8 cellular contexts compared by ENCODE assay signal in the genomic region with DNA sequence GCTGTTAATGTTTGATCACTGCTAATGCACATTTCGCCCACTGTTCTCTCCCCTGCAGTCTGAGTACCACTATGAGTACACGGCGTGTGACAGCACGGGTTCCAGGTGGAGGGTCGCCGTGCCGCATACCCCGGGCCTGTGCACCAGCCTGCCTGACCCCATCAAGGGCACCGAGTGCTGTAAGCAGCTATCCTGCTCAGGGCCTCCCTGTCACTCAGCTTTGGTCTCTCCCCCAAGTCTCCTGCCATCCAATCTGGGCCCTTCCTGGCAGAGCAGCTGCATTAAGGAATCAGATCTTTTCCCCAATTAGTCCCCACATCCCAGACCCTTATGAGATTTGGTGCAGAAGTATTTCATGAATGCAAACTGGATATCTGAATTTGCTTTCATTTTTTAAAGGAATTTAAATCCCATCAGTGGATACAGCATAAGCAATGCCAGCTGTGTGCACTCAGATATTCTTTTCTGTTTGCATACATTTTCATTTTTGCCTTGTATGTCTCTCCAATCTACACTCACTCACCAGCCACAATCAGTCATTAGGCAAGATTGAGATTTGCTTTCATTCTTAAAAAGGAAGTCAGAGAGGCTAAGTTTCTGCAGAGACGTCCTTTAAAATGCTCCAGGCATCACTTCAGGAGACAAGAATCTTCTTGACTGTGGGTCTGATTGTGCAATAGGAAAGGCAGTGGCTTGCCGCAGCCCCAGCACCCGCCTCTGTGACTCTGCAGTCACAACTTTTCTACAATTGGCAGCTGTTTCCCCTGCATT. TPM values are rescaled to one million over a fixed set of nuclear protein-coding genes. Genes with fewer than 3 reads are reported as not detected.
DNase-seq lines count a peak whose midpoint lies in the region; ATAC-seq, FAIRE-seq and TF ChIP-seq lines count a peak whose summit lies in the region.

No MANE protein-coding gene starts in this region.

- 0% methylated on average over 3 of the region's 12 CpGs for WGBS in HepG2 (ENCODE audit: low lambda C conversion rate)
- WGBS in testis, 2 donors, result 61 to 63% methylated on average over 12 of the region's 12 CpGs

- peaks cover 31% of the 10 kb centered on the region for H3K4me1 Mint-ChIP-seq in brain

- no TSS peak for BruUV-seq in HepG2 (replicated peaks; lab: Mats Ljungman, UMichigan)

- peaks cover 12% of the 10 kb centered on the region for H3K36me3 Mint-ChIP-seq in brain

- DNase-seq in GM10248 (ENCODE audit: extremely low spot score), result peak; percentile 45
- peak; percentile 60 for DNase-seq in HCEC 1CT
- DNase-seq in NT2/D1 (ENCODE audit: low read depth, low spot score), result no peak
- no peak for DNase-seq in HepG2 (ENCODE audit: low spot score)
- DNase-seq in testis, result peak; percentile 27
- DNase-seq in NCI-H1930 (lab: John Stamatoyannopoulos, UW), result no peak

- no peak overlapping the region for H3K27ac ChIP-seq in HepG2 (ENCODE audit: extremely low read length, insufficient read depth, low read length)
- H3K27ac ChIP-seq in testis, result no peak overlapping the region

- no peaks in the 10 kb centered on the region for H3K27me3 Mint-ChIP-seq in brain

- TF ChIP-seq EP300 in HepG2 (IDR thresholded peaks at IDR 0.05; ENCODE audit: low read depth in 2 of 2, low read length in 2 of 2), result no peak
- TF ChIP-seq EP300 in HepG2 (CRISPR knock-in tag; IDR thresholded peaks at IDR 0.05; ENCODE audit: borderline replicate concordance), result no peak

- peak overlapping the region; percentile 19; the same call in 1 of the 2 replicates for H3K4me2 ChIP-seq in HepG2 (ENCODE audit: low read depth, low read length)

- H3K27ac Mint-ChIP-seq in brain, result peak overlapping the region; percentile 28 to 91 (median 63)

- TF ChIP-seq RAD21 in HepG2 (CRISPR knock-in tag; IDR thresholded peaks at IDR 0.05), result no peak

- no peaks in the 10 kb centered on the region for H3K36me3 ChIP-seq in NT2/D1 (ENCODE audit: insufficient read depth, insufficient read length, low read length)
- H3K36me3 ChIP-seq in HepG2 (replicated peaks in 1 of 2; ENCODE audit: control insufficient read depth in 1 of 2, insufficient read depth in 2 of 2, low read length in 2 of 2), result no peaks in the 10 kb centered on the region
- H3K36me3 ChIP-seq in testis (ENCODE audit: low read depth, missing control alignments), result no peaks in the 10 kb centered on the region

- H3K4me1 ChIP-seq in NT2/D1 (ENCODE audit: insufficient read depth, insufficient read length) (peaks cover 9% of the 10 kb centered on the region), HepG2 (ENCODE audit: insufficient read depth, low read length) (peaks cover 55% of the 10 kb centered on the region), testis (no peaks in the 10 kb centered on the region)

- no peak for TF ChIP-seq CTCF in GM10248 (IDR thresholded peaks at IDR 0.05; ENCODE audit: control extremely low read depth, extremely low read depth, low read depth, missing control alignments)
- TF ChIP-seq CTCF in brain (conservative IDR thresholded peaks at IDR 0.05), result no peak
- no peak for TF ChIP-seq CTCF in HepG2 (CRISPR knock-in tag; IDR thresholded peaks at IDR 0.05)
- TF ChIP-seq CTCF in testis (IDR thresholded peaks at IDR 0.05), result no peak

- H3K4me3 Mint-ChIP-seq in brain, result peak overlapping the region in 1 of 5 experiments; percentile 26

- FAIRE-seq in HepG2 (lab: Jason Lieb, UNC), result peak; percentile 40

- TF ChIP-seq POLR2A in HepG2 (IDR thresholded peaks at IDR 0.05; ENCODE audit: insufficient read depth in 1 of 2, low read depth in 2 of 2, low read length in 2 of 2) (no peak), testis (IDR thresholded peaks at IDR 0.05) (no peak)

- in situ Hi-C loops in HepG2 (cut with HindIII; ENCODE audit: extremely low pct_ligation_motif_present, low pct_unique_long_range_greater_than_20kb), result no loop called here

- no peaks in the 10 kb centered on the region for H3K9me3 ChIP-seq in NT2/D1 (ENCODE audit: insufficient read depth, low read length)
- H3K9me3 ChIP-seq in HepG2 (ENCODE audit: low read length), result no peaks in the 10 kb centered on the region
- no peaks in the 10 kb centered on the region for H3K9me3 ChIP-seq in testis

- no peaks in the 10 kb centered on the region for H3K27me3 ChIP-seq in NT2/D1 (ENCODE audit: insufficient read depth, insufficient read length)
- H3K27me3 ChIP-seq in HepG2 (ENCODE audit: control insufficient read depth in 1 of 2, insufficient read depth in 2 of 2, low read length in 2 of 2), result peaks cover 1 to 4% of the 10 kb centered on the region in 2 experiments; a peak in 2 of 5 replicates
- no peaks in the 10 kb centered on the region for H3K27me3 ChIP-seq in testis

- intact Hi-C loops in HepG2 (cut with micrococcal nuclease; ENCODE audit: unreplicated experiment) (no loop called here), testis (cut with DNase I; ENCODE audit: low total_unique reads) (no loop called here)

- CTCF ChIA-PET in GM10248 (lab: Yijun Ruan, JAX) (interaction anchor here (1.1 kb wide), 1 partner anchor 49 kb away, joined by 3 read pairs; a partner anchor contains a TSS), HepG2 (lab: Yijun Ruan, JAX; ENCODE audit: low intra/inter-chr PET ratio, low total read pairs) (no interaction called here)

- H4K20me1 ChIP-seq in HepG2 (ENCODE audit: insufficient read depth, low read length), result no peaks in the 10 kb centered on the region

- H3K9me3 Mint-ChIP-seq in brain, result no peaks in the 10 kb centered on the region

- no peak overlapping the region for H3K4me3 ChIP-seq in NT2/D1 (ENCODE audit: insufficient read length, low read depth)
- H3K4me3 ChIP-seq in HepG2 (replicated peaks in 1 of 3; ENCODE audit: insufficient read depth in 1 of 3, low read depth in 2 of 3, low read length in 3 of 3), result no peak overlapping the region
- no peak overlapping the region for H3K4me3 ChIP-seq in testis

- H2AFZ ChIP-seq in HepG2 (ENCODE audit: low read length), result no peak overlapping the region

- H3K79me2 ChIP-seq in HepG2 (ENCODE audit: insufficient read depth, low read length), result no peaks in the 10 kb centered on the region

- ATAC-seq in HepG2, result peak; percentile 57; the same call in 2 of the 3 replicates
- ATAC-seq in GM18511 (IDR thresholded peaks at IDR 0.05; ENCODE audit: unreplicated experiment), result no peak

- POLR2A ChIA-PET in GM10248 (lab: Yijun Ruan, JAX), result no interaction called here
- POLR2A ChIA-PET in HepG2 (lab: Yijun Ruan, JAX), result interaction anchor here (1.8 kb wide), 1 partner anchor 19 kb away, joined by 6 read pairs; no protein-coding TSS in a partner anchor

- H3K9ac ChIP-seq in NT2/D1 (ENCODE audit: insufficient read length, low read depth), result peak overlapping the region; percentile 21
- no peak overlapping the region for H3K9ac ChIP-seq in HepG2 (ENCODE audit: insufficient read depth, low read depth, low read length)

RNA-seq across cellular contexts. Expression of gene ELAPOR1, which starts 48.1 kb away (rescaled TPM):
- polyA plus RNA-seq in brain (ENCODE audit: insufficient read depth, low read depth, low replicate concordance), result 205 TPM
- 0.14 and 0.20 TPM in 2 replicates for total RNA-seq in HepG2 (2016; rRNA removed; fragmentation: Illumina TruSeq; extraction: Trizol)
- 0.09 and 0.10 TPM in 2 replicates for total RNA-seq in HepG2 (2016; cell fraction: cytosol; rRNA removed; fragmentation: Illumina TruSeq; extraction: Trizol; ENCODE audit: low read depth)
- 0.12 and 0.22 TPM in 2 replicates for total RNA-seq in HepG2 (2016; cell fraction: insoluble cytoplasmic fraction; rRNA removed; fragmentation: Illumina TruSeq; extraction: Trizol)
- total RNA-seq in HepG2 (2016; cell fraction: membrane; rRNA removed; fragmentation: Illumina TruSeq; extraction: Trizol), result 0.06 and 0.24 TPM in 2 replicates
- 0.71 and 1.2 TPM in 2 replicates for total RNA-seq in HepG2 (2016; cell fraction: nucleus; rRNA removed; fragmentation: Illumina TruSeq; extraction: Trizol)
- polyA plus RNA-seq in HepG2 (2011; rRNA removed), result 0.12 and 0.13 TPM in 2 replicates
- 0.09 and 0.16 TPM in 2 replicates for polyA plus RNA-seq in HepG2 (2011; cell fraction: cytosol; rRNA removed)
- polyA plus RNA-seq in HepG2 (2011; cell fraction: nucleus; rRNA removed), result 0.32 and 0.38 TPM in 2 replicates
- 0.07 and 0.16 TPM in 2 replicates for polyA plus RNA-seq in HepG2 (2012)
- 0.14 and 0.19 TPM in 2 replicates for polyA plus RNA-seq in HepG2 (2016; cell fraction: cytosol; fragmentation: Illumina TruSeq; extraction: Trizol; ENCODE audit: low read depth)
- 0.19 TPM in 2 replicates for polyA plus RNA-seq in HepG2 (2016; cell fraction: insoluble cytoplasmic fraction; fragmentation: Illumina TruSeq; extraction: Trizol; ENCODE audit: low read depth)
- 0.08 and 0.18 TPM in 2 replicates for polyA plus RNA-seq in HepG2 (2016; cell fraction: membrane; fragmentation: Illumina TruSeq; extraction: Trizol; ENCODE audit: low read depth)
- polyA plus RNA-seq in HepG2 (2016; cell fraction: nucleus; fragmentation: Illumina TruSeq; extraction: Trizol; ENCODE audit: insufficient read depth, low read depth), result 0.17 TPM in 1 of 2 replicates, not detected in the other
- 0.80 and 2.9 TPM in 2 replicates for polyA minus RNA-seq in HepG2 (2011; rRNA and poly(A)+ RNA removed; ENCODE audit: low replicate concordance)
- not detected in 2 replicates for polyA minus RNA-seq in HepG2 (2011; cell fraction: cytosol; rRNA and poly(A)+ RNA removed)
- polyA minus RNA-seq in HepG2 (2011; cell fraction: nucleus; rRNA and poly(A)+ RNA removed), result 0.39 and 0.50 TPM in 2 replicates
- 10 to 100 TPM; 31.2 to 47.8 TPM for total RNA-seq in testis
- 82.3 TPM for polyA plus RNA-seq in testis (ENCODE audit: insufficient read depth, low read depth, low replicate concordance)

RNA-seq across cellular contexts. Expression of gene SARS1, which starts 51.7 kb away (rescaled TPM):
- 402 TPM for polyA plus RNA-seq in brain (ENCODE audit: insufficient read depth, low read depth, low replicate concordance)
- 134 and 166 TPM in 2 replicates for total RNA-seq in HepG2 (2016; rRNA removed; fragmentation: Illumina TruSeq; extraction: Trizol)
- total RNA-seq in HepG2 (2016; cell fraction: cytosol; rRNA removed; fragmentation: Illumina TruSeq; extraction: Trizol; ENCODE audit: low read depth), result 35.5 and 37.6 TPM in 2 replicates
- 133 and 171 TPM in 2 replicates for total RNA-seq in HepG2 (2016; cell fraction: insoluble cytoplasmic fraction; rRNA removed; fragmentation: Illumina TruSeq; extraction: Trizol)
- 59.1 and 63.3 TPM in 2 replicates for total RNA-seq in HepG2 (2016; cell fraction: membrane; rRNA removed; fragmentation: Illumina TruSeq; extraction: Trizol)
- total RNA-seq in HepG2 (2016; cell fraction: nucleus; rRNA removed; fragmentation: Illumina TruSeq; extraction: Trizol), result 64.5 and 74.2 TPM in 2 replicates
- polyA plus RNA-seq in HepG2 (2011; rRNA removed), result 103 and 142 TPM in 2 replicates
- polyA plus RNA-seq in HepG2 (2011; cell fraction: cytosol; rRNA removed), result 112 and 159 TPM in 2 replicates
- 105 and 142 TPM in 2 replicates for polyA plus RNA-seq in HepG2 (2011; cell fraction: nucleus; rRNA removed)
- 149 and 254 TPM in 2 replicates for polyA plus RNA-seq in HepG2 (2012)
- 26.3 and 26.7 TPM in 2 replicates for polyA plus RNA-seq in HepG2 (2016; cell fraction: cytosol; fragmentation: Illumina TruSeq; extraction: Trizol; ENCODE audit: low read depth)
- polyA plus RNA-seq in HepG2 (2016; cell fraction: insoluble cytoplasmic fraction; fragmentation: Illumina TruSeq; extraction: Trizol; ENCODE audit: low read depth), result 147 and 154 TPM in 2 replicates
- polyA plus RNA-seq in HepG2 (2016; cell fraction: membrane; fragmentation: Illumina TruSeq; extraction: Trizol; ENCODE audit: low read depth), result 40.9 and 46.0 TPM in 2 replicates
- polyA plus RNA-seq in HepG2 (2016; cell fraction: nucleus; fragmentation: Illumina TruSeq; extraction: Trizol; ENCODE audit: insufficient read depth, low read depth), result 89.4 and 93.0 TPM in 2 replicates
- 99.8 and 124 TPM in 2 replicates for polyA minus RNA-seq in HepG2 (2011; rRNA and poly(A)+ RNA removed; ENCODE audit: low replicate concordance)
- 50.9 and 77.1 TPM in 2 replicates for polyA minus RNA-seq in HepG2 (2011; cell fraction: cytosol; rRNA and poly(A)+ RNA removed)
- 83.3 and 131 TPM in 2 replicates for polyA minus RNA-seq in HepG2 (2011; cell fraction: nucleus; rRNA and poly(A)+ RNA removed)
- 100 to 1,000 TPM; 112 to 149 TPM for total RNA-seq in testis
- 132 TPM for polyA plus RNA-seq in testis (ENCODE audit: insufficient read depth, low read depth, low replicate concordance)

Comparison
In these comparisons a context has a peak if more than half of its experiments do, and no peak if none do; other contexts are left out.
1. DNase-seq: peak in GM10248 (single experiment), HCEC 1CT (single experiment) and testis (single experiment); none in NT2/D1 (single experiment), HepG2 (single experiment) and NCI-H1930 (0 of 2).
2. RNA of gene ELAPOR1, which starts 48.1 kb away (polyA plus RNA-seq): 205 TPM in brain (single experiment) and 82.3 TPM in testis (single experiment); 0.07 to 0.38 TPM in HepG2; every median in the first group is over 10 times any median in the second.